ENCODE assay signal across 4 cellular contexts in the genomic region with DNA sequence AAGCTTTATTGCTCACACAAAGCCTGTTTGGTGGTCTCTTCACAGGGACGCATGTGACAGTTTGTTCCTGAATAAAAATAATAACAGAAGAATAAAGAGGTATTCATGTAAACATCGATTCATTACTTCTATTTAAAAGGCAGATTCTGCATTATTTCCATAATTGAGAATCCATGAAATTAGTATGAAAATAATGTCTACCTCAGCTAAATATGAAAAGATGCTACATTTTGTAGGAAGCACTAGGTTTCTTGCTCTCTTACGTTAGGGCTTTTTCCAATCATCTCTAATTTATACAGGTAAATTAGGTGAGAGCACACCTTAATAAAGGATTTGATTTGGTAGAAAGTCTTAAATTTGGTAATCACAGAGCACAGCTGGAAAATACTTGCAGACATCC.
TF ChIP-seq lines count a peak whose summit lies in the region.

No MANE protein-coding gene starts in this region.

TF ChIP-seq in A549, 52 proteins besides CTCF, POLR2A, EP300 and RAD21:
- peak; percentile 56 for TF ChIP-seq MAFK (IDR thresholded peaks at IDR 0.05; ENCODE audit: partially characterized antibody)

TF ChIP-seq in IMR-90, 13 proteins besides CTCF, POLR2A, EP300 and RAD21:
- TF ChIP-seq MAFK (IDR thresholded peaks at IDR 0.05; ENCODE audit: low read depth, low read length): peak; percentile 78

TF ChIP-seq in K562, 482 proteins besides CTCF, POLR2A, EP300 and RAD21:
- peak; percentile 18; the same call in 1 of the 2 replicates for TF ChIP-seq ZNF316 (IDR thresholded peaks at IDR 0.05)

TF ChIP-seq in HepG2, 621 proteins besides CTCF, POLR2A, EP300 and RAD21:
- TF ChIP-seq MAFK (conservative IDR thresholded peaks at IDR 0.05 in 1 of 2, IDR thresholded peaks at IDR 0.05 in 1 of 2; ENCODE audit: low read length in 2 of 2) (peak; percentile 48 to 74), MAFF (IDR thresholded peaks at IDR 0.05; ENCODE audit: low read depth, low read length) (peak; percentile 53)
